In the genomic region with DNA sequence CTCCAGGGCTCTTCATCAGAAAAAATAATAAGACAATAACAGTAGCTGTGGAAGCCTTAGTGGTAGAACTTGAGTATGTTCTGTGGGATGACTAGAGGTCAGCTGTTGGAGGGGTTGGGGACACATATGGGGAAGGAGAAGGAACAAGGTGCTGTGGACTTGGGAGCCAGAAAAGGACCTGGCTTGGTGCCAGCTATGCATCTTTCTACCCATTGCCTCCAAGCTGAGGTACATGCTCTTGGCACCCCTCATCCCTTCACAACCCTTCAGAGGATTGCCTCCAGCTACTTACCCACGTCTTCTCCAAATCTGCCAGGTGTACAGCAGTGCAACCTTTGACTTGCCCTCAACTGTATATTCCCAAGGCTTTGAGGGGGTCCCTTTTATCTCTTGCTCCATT, we compare ENCODE assay signal across 37 cellular contexts.
"Had no signal": no experiment of that assay in that cellular context is flagged by ENCODE, and none has a peak within 500 bp of the region (broad histone marks: within the 10 kb centered on the region; RNA-seq: fewer than 3 reads in every experiment).

No MANE protein-coding gene starts in this region.

- H3K9me3 Mint-ChIP-seq: activated B cell treated with CpG ODN at 0.5 μM for 24 hours; activated CD4-positive, alpha-beta memory T cell treated with anti-CD3 and anti-CD28 coated beads, Interleukin-2, amount 10 ng/mL, durations not matched to agents 7 days and 5 days; activated CD4-positive, alpha-beta T cell treated with anti-CD3 and anti-CD28 coated beads, Interleukin-2, amount 10 ng/mL, durations not matched to agents 7 days and 5 days; activated naive CD4-positive, alpha-beta T cell treated with anti-CD3 and anti-CD28 coated beads, Interleukin-2, amount 10 ng/mL, durations not matched to agents 7 days and 5 days; activated naive CD4-positive, alpha-beta T cell treated with anti-CD3 and anti-CD28 coated beads, Interleukin-2, amount 50 U/mL, for 24 hours; activated naive CD8-positive, alpha-beta T cell treated with anti-CD3 and anti-CD28 coated beads, Interleukin-2, amount 10 ng/mL, durations not matched to agents 7 days and 5 days; activated naive CD8-positive, alpha-beta T cell treated with anti-CD3 and anti-CD28 coated beads, Interleukin-2, amount 50 U/mL, for 24 hours; activated T-cell treated with anti-CD3 and anti-CD28 coated beads, Interleukin-2, amount 50 U/mL, for 24 hours; activated T-helper 2 cell treated with anti-CD3 and anti-CD28 coated beads, Interferon-gamma antibody, Interleukin-2, Interleukin-4, amounts not matched to agents 10 μg/mL and 5 μg/mL and 100 μg/mL, durations not matched to agents 14 hours and 24 hours and 36 hours; brain; central memory CD8-positive, alpha-beta T cell; T-helper 1 cell treated with Interleukin-12 subunit alpha and Interleukin-12 subunit beta and Interleukin-4 antibody, amounts not matched to agents 30 μg/mL and 1 μg/mL, for 36 hours; T-helper 2 cell treated with Interferon-gamma antibody and Interleukin-4, amounts not matched to agents 5 μg/mL and 100 μg/mL, for 36 hours had no signal

- H3K36me3 ChIP-seq: ascending aorta, cardiac muscle cell had no signal

- H3K4me1 ChIP-seq: ascending aorta had no signal

- ATAC-seq: activated CD8-positive, alpha-beta memory T cell treated with anti-CD3 and anti-CD28 coated beads, Interleukin-2, amount 10 ng/mL, durations not matched to agents 7 days and 5 days; activated CD8-positive, alpha-beta T cell treated with anti-CD3 and anti-CD28 coated beads, Interleukin-2, amount 10 ng/mL, durations not matched to agents 7 days and 5 days; activated naive CD8-positive, alpha-beta T cell treated with anti-CD3 and anti-CD28 coated beads, Interleukin-2, amount 50 U/mL, for 24 hours had no signal

- DNase-seq: activated B cell treated with CpG ODN at 0.5 μM for 24 hours; activated CD4-positive, alpha-beta memory T cell treated with anti-CD3 and anti-CD28 coated beads, Interleukin-2, amount 10 ng/mL, durations not matched to agents 7 days and 5 days; activated CD4-positive, alpha-beta T cell treated with anti-CD3 and anti-CD28 coated beads for 48 hours; activated CD4-positive, alpha-beta T cell treated with anti-CD3 and anti-CD28 coated beads, Interleukin-2, amount 10 ng/mL, durations not matched to agents 7 days and 5 days; activated CD4-positive, alpha-beta T cell treated with anti-CD3 and anti-CD28 coated beads, Interleukin-2, amount 50 U/mL, for 48 hours; activated CD4-positive, CD25-positive, alpha-beta regulatory T cell treated with anti-CD3 and anti-CD28 coated beads, Interleukin-2, amount 50 U/mL, for 72 hours; activated CD8-positive, alpha-beta memory T cell treated with anti-CD3 and anti-CD28 coated beads for 24 hours; activated CD8-positive, alpha-beta memory T cell treated with anti-CD3 and anti-CD28 coated beads, Interleukin-2, amount 10 ng/mL, durations not matched to agents 7 days and 5 days; activated CD8-positive, alpha-beta memory T cell treated with anti-CD3 and anti-CD28 coated beads, Interleukin-2, amount 50 U/mL, for 48 hours; activated CD8-positive, alpha-beta T cell treated with anti-CD3 and anti-CD28 coated beads, Interleukin-2, amount 10 ng/mL, durations not matched to agents 7 days and 5 days; activated effector memory CD4-positive, alpha-beta T cell treated with Interleukin-2 at 50 U/mL for 16 hours; activated gamma-delta T cell; activated naive CD4-positive, alpha-beta T cell treated with anti-CD3 and anti-CD28 coated beads, Interleukin-2, amount 10 ng/mL, durations not matched to agents 7 days and 5 days; activated naive CD4-positive, alpha-beta T cell treated with Interleukin-2 at 50 U/mL for 16 hours; activated naive CD8-positive, alpha-beta T cell treated with anti-CD3 and anti-CD28 coated beads, Interleukin-2, amount 10 ng/mL, durations not matched to agents 7 days and 5 days; activated naive CD8-positive, alpha-beta T cell treated with anti-CD3 and anti-CD28 coated beads, Interleukin-2, amount 50 U/mL, for 24 hours; activated T-cell treated with anti-CD3 and anti-CD28 coated beads, Interleukin-2, amount 50 U/mL, for 24 hours; activated T-cell treated with anti-CD3 and anti-CD28 coated beads, Interleukin-2, amount 50 U/mL, for 48 hours; amygdala; anterior cingulate cortex; caudate nucleus; cerebellar nuclear complex; T-helper 1 cell; T-helper 2 cell; T-helper 9 cell had no signal

- H3K36me3 Mint-ChIP-seq: activated CD8-positive, alpha-beta memory T cell treated with anti-CD3 and anti-CD28 coated beads, Interleukin-2, amount 10 ng/mL, durations not matched to agents 7 days and 5 days; activated naive CD4-positive, alpha-beta T cell treated with anti-CD3 and anti-CD28 coated beads, Interleukin-2, amount 10 ng/mL, durations not matched to agents 7 days and 5 days; activated naive CD4-positive, alpha-beta T cell treated with anti-CD3 and anti-CD28 coated beads, Interleukin-2, amount 50 U/mL, for 24 hours; activated naive CD8-positive, alpha-beta T cell; brain had no signal

- H3K4me1 Mint-ChIP-seq: activated B cell treated with CpG ODN at 0.5 μM for 24 hours; activated naive CD4-positive, alpha-beta T cell treated with anti-CD3 and anti-CD28 coated beads, Interleukin-2, amount 50 U/mL, for 24 hours; central memory CD8-positive, alpha-beta T cell had no signal

- H3K4me3 Mint-ChIP-seq: activated B cell treated with CpG ODN at 0.5 μM for 24 hours; activated CD4-positive, alpha-beta memory T cell treated with anti-CD3 and anti-CD28 coated beads, Interleukin-2, amount 10 ng/mL, durations not matched to agents 7 days and 5 days; activated CD4-positive, alpha-beta T cell treated with anti-CD3 and anti-CD28 coated beads, Interleukin-2, amount 10 ng/mL, durations not matched to agents 7 days and 5 days; activated CD8-positive, alpha-beta memory T cell treated with anti-CD3 and anti-CD28 coated beads, Interleukin-2, amount 10 ng/mL, durations not matched to agents 7 days and 5 days; activated CD8-positive, alpha-beta T cell treated with anti-CD3 and anti-CD28 coated beads, Interleukin-2, amount 10 ng/mL, durations not matched to agents 7 days and 5 days; activated naive CD4-positive, alpha-beta T cell treated with anti-CD3 and anti-CD28 coated beads, Interleukin-2, amount 10 ng/mL, durations not matched to agents 7 days and 5 days; activated naive CD4-positive, alpha-beta T cell treated with anti-CD3 and anti-CD28 coated beads, Interleukin-2, amount 50 U/mL, for 24 hours; activated naive CD8-positive, alpha-beta T cell; activated naive CD8-positive, alpha-beta T cell treated with anti-CD3 and anti-CD28 coated beads, Interleukin-2, amount 10 ng/mL, durations not matched to agents 7 days and 5 days; activated naive CD8-positive, alpha-beta T cell treated with anti-CD3 and anti-CD28 coated beads, Interleukin-2, amount 50 U/mL, for 24 hours; activated T-cell treated with anti-CD3 and anti-CD28 coated beads, Interleukin-2, amount 50 U/mL, for 24 hours; brain; central memory CD8-positive, alpha-beta T cell; T-helper 1 cell treated with Interleukin-12 subunit alpha and Interleukin-12 subunit beta and Interleukin-4 antibody, amounts not matched to agents 30 μg/mL and 1 μg/mL, for 36 hours; T-helper 2 cell treated with Interferon-gamma antibody and Interleukin-4, amounts not matched to agents 5 μg/mL and 100 μg/mL, for 36 hours had no signal

- H3K9me3 ChIP-seq: ascending aorta had no signal

- FAIRE-seq: bronchial epithelial cell, TTC549 had no signal

- H3K4me3 ChIP-seq: ascending aorta, cardiac muscle cell had no signal

- H3K27me3 ChIP-seq: ascending aorta, cardiac muscle cell had no signal

- H3K27ac ChIP-seq: ascending aorta, cardiac muscle cell, VCaP had no signal

- H3K27ac Mint-ChIP-seq: activated B cell treated with CpG ODN at 0.5 μM for 24 hours; activated CD4-positive, alpha-beta memory T cell treated with anti-CD3 and anti-CD28 coated beads, Interleukin-2, amount 10 ng/mL, durations not matched to agents 7 days and 5 days; activated CD4-positive, alpha-beta T cell treated with anti-CD3 and anti-CD28 coated beads, Interleukin-2, amount 10 ng/mL, durations not matched to agents 7 days and 5 days; activated CD8-positive, alpha-beta memory T cell treated with anti-CD3 and anti-CD28 coated beads, Interleukin-2, amount 10 ng/mL, durations not matched to agents 7 days and 5 days; activated CD8-positive, alpha-beta T cell treated with anti-CD3 and anti-CD28 coated beads, Interleukin-2, amount 10 ng/mL, durations not matched to agents 7 days and 5 days; activated naive CD4-positive, alpha-beta T cell treated with anti-CD3 and anti-CD28 coated beads, Interleukin-2, amount 10 ng/mL, durations not matched to agents 7 days and 5 days; activated naive CD4-positive, alpha-beta T cell treated with anti-CD3 and anti-CD28 coated beads, Interleukin-2, amount 50 U/mL, for 24 hours; activated naive CD8-positive, alpha-beta T cell; activated naive CD8-positive, alpha-beta T cell treated with anti-CD3 and anti-CD28 coated beads, Interleukin-2, amount 10 ng/mL, durations not matched to agents 7 days and 5 days; activated naive CD8-positive, alpha-beta T cell treated with anti-CD3 and anti-CD28 coated beads, Interleukin-2, amount 50 U/mL, for 24 hours; activated T-cell treated with anti-CD3 and anti-CD28 coated beads, Interleukin-2, amount 50 U/mL, for 24 hours; activated T-helper 2 cell treated with anti-CD3 and anti-CD28 coated beads, Interferon-gamma antibody, Interleukin-2, Interleukin-4, amounts not matched to agents 10 μg/mL and 5 μg/mL and 100 μg/mL, durations not matched to agents 14 hours and 24 hours and 36 hours; brain; T-helper 1 cell treated with Interleukin-12 subunit alpha and Interleukin-12 subunit beta and Interleukin-4 antibody, amounts not matched to agents 30 μg/mL and 1 μg/mL, for 36 hours; T-helper 2 cell treated with Interferon-gamma antibody and Interleukin-4, amounts not matched to agents 5 μg/mL and 100 μg/mL, for 36 hours had no signal
